29 cellular contexts compared by ENCODE assay signal in the genomic region with DNA sequence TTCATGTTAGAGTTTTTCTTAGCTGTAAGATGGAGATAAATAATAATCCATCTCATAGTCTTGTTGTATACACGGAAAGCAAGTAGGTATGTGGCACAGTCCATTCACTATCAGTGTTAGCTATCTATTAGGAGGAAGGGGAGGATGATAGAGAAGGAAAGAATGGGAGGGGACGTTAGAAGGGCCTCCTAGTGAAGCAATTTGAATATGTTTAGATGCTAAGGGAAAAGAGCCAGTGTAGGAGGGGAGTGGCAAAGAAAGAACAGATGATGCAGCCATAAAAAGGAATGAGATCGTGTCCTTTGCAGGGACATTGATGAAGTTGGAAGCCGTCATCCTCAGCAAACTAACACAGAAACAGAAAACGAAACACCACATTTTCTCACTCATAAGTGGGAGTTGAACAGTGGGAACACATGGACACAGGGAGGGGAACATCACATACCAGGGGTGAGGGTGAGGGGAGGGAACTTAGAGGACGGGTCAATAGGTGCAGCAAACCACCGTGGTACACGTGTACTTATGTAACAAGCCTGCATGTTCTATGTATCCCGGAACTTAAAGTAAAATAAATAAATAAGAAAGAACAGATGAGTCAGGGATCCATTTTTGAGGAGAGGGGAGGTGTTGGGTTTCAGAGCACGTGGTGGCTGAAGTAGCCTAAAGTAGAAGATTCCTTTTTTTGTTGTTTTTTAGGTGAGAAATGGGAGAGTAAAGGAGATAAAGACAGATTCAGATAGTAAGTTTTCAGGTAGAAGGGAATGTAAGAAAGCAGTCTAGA.
A peak's percentile ranks its signal among the peaks of the same experiment; 100 is the strongest.
DNase-seq lines count a peak whose midpoint lies in the region; FAIRE-seq and TF ChIP-seq lines count a peak whose summit lies in the region.
"Had no signal": no experiment of that assay in that cellular context is flagged by ENCODE, and none has a peak within 500 bp of the region (broad histone marks: within the 10 kb centered on the region; RNA-seq: fewer than 3 reads in every experiment).

No MANE protein-coding gene starts in this region.

- H3K4me3 ChIP-seq in astrocyte of the spinal cord (ENCODE audit: low read depth, low read length) (no peak overlapping the region), ascending aorta (no peak overlapping the region)
- H3K4me3 ChIP-seq: breast epithelium, colonic mucosa, GM23248, testis had no signal

- peak; percentile 11 for DNase-seq in Daoy (ENCODE audit: low read depth)
- DNase-seq in HEK293T (ENCODE audit: extremely low spot score), result no peak
- DNase-seq in astrocyte of the spinal cord (ENCODE audit: low read depth, low spot score), result peak; percentile 60
- DNase-seq in lung microvascular endothelial cell (ENCODE audit: low read depth in 2 of 2), result peak; percentile 2 to 9
- no peak for DNase-seq in D721Med (ENCODE audit: insufficient read length, low spot score)
- no peak for DNase-seq in dedifferentiated amniotic fluid mesenchymal stem cell (ENCODE audit: extremely low spot score)
- no peak for DNase-seq in ascending aorta (ENCODE audit: low spot score in 2 of 2)
- DNase-seq: activated CD4-positive, alpha-beta T cell treated with anti-CD3 and anti-CD28 coated beads, Interleukin-2, amount 50 U/mL, for 48 hours; activated CD4-positive, CD25-positive, alpha-beta regulatory T cell; activated CD8-positive, alpha-beta memory T cell treated with anti-CD3 and anti-CD28 coated beads, Interleukin-2, amount 50 U/mL, for 4 hours; activated effector memory CD4-positive, alpha-beta T cell treated with Interleukin-2 at 50 U/mL for 16 hours; activated naive CD8-positive, alpha-beta T cell treated with anti-CD3 and anti-CD28 coated beads, Interleukin-2, amount 10 ng/mL, durations not matched to agents 7 days and 5 days; C1 segment of cervical spinal cord; colonic mucosa; hypothalamus; NCI-H1105 treated with DMSO at 0.1 percent for 48 hours; NCI-H2029 treated with DMSO at 0.1 percent for 48 hours; NCI-H226; NCI-H774; OCI-M1; stimulated activated naive CD4-positive, alpha-beta T cell treated with Interleukin-2 at 50 U/mL for 16 hours; T-helper 9 cell; testis had no signal

- TF ChIP-seq CTCF in astrocyte of the spinal cord (IDR thresholded peaks at IDR 0.05; ENCODE audit: low read depth, low read length) (no peak), D721Med (IDR thresholded peaks at IDR 0.05; ENCODE audit: insufficient read depth, missing control alignments) (no peak), ascending aorta (IDR thresholded peaks at IDR 0.05) (no peak)

- POLR2A ChIA-PET in HEK293T (lab: Yijun Ruan, JAX), result no interaction called here

- CTCF ChIA-PET in HEK293T (lab: Yijun Ruan, JAX), result no interaction called here

- in situ Hi-C loops in astrocyte of the spinal cord (cut with HindIII; ENCODE audit: low sequenced_read_pairs), result no loop called here

- H3K27me3 ChIP-seq in ascending aorta, result no peaks in the 10 kb centered on the region
- H3K27me3 ChIP-seq: breast epithelium, colonic mucosa, testis had no signal

- no peak overlapping the region for H3K27ac ChIP-seq in ascending aorta
- H3K27ac ChIP-seq: breast epithelium, colonic mucosa, GM23248, HL-60, testis had no signal

- intact Hi-C loops in ascending aorta (cut with DNase I), result no loop called here

- no peak for FAIRE-seq in D721Med (lab: Jason Lieb, UNC)
- FAIRE-seq: endometrium, keratinocyte, urothelium cell line had no signal

- H3K9me3 ChIP-seq in ascending aorta, result no peaks in the 10 kb centered on the region
- H3K9me3 ChIP-seq: breast epithelium, colonic mucosa, testis had no signal

- no peaks in the 10 kb centered on the region for H3K4me1 ChIP-seq in ascending aorta
- H3K4me1 ChIP-seq: breast epithelium, colonic mucosa, testis had no signal

- H3K36me3 ChIP-seq in ascending aorta, result no peaks in the 10 kb centered on the region
- H3K36me3 ChIP-seq: breast epithelium, colonic mucosa had no signal

TF ChIP-seq in HEK293T, 16 proteins besides CTCF, POLR2A, EP300 and RAD21:
- TF ChIP-seq L3MBTL2 (conservative IDR thresholded peaks at IDR 0.05) (peak; percentile 77), CTBP1 (IDR thresholded peaks at IDR 0.05; ENCODE audit: borderline replicate concordance) (no peak)

Comparison
In these comparisons a context has a peak if more than half of its experiments do, and no peak if none do; other contexts are left out.
1. DNase-seq: peak in Daoy (single experiment), astrocyte of the spinal cord (single experiment) and lung microvascular endothelial cell (2 of 2); none in HEK293T (single experiment), D721Med (single experiment), dedifferentiated amniotic fluid mesenchymal stem cell (single experiment) and ascending aorta (0 of 2).